In the genomic region with DNA sequence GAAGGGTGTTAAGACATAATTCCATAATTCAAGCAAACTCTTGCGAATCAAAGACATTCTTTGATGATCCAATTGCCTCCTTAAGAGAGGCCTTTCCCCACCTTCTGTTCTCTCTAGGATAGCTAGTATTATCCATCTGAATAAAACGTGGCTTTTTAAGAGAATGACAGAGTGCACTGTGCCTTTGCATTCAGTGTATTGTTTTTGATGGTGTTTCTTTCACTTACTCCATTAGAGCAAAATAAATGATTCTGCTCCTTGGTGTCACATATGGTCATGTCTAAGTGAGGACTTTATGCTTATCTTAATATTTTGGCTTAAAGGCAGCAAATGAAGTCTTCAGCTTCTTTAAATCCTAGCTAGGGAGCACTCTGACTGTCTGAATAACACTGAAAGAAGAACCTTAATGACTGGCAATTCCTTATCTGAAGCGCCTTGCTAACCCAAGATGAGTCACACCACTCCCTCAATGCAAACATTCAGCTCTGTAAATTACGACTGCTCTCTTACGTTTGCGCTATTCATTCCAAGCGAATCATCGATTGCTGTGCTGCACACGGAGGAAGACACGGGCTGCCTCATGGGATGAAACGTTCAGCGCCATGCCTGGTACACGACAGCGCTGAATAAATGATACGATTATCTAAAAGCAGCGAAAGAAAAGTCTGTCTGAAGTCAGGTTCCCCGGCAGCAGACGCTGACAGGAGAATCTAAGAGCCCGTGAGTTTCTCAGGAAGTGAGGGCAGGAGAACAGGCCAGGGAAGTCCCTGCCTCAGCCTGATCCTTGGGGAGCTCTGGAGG, we compare ENCODE assay signal across 15 cellular contexts. TPM values are rescaled to one million over a fixed set of nuclear protein-coding genes. Genes with fewer than 3 reads are reported as not detected.
A peak's percentile ranks its signal among the peaks of the same experiment; 100 is the strongest.
DNase-seq lines count a peak whose midpoint lies in the region; TF ChIP-seq lines count a peak whose summit lies in the region.
"Had no signal": no experiment of that assay in that cellular context is flagged by ENCODE, and none has a peak within 500 bp of the region (broad histone marks: within the 10 kb centered on the region; RNA-seq: fewer than 3 reads in every experiment).

No MANE protein-coding gene starts in this region.

- no peaks in the 10 kb centered on the region for H3K9me3 ChIP-seq in smooth muscle cell (replicated peaks; ENCODE audit: low read depth)
- H3K9me3 ChIP-seq: SJCRH30 had no signal

- no peaks in the 10 kb centered on the region for H3K79me2 ChIP-seq in smooth muscle cell (ENCODE audit: low read depth)

- no peaks in the 10 kb centered on the region for H3F3A ChIP-seq in smooth muscle cell (ENCODE audit: low read depth)

- peaks cover 9% of the 10 kb centered on the region for H3K27me3 Mint-ChIP-seq in chondrocyte (ENCODE audit: low read depth)

- H3K27ac ChIP-seq in smooth muscle cell (ENCODE audit: low read depth): peak overlapping the region; percentile 66
- H3K27ac ChIP-seq: SJCRH30 had no signal

- no peaks in the 10 kb centered on the region for H3K4me1 Mint-ChIP-seq in chondrocyte (ENCODE audit: low read depth)
- H3K4me1 Mint-ChIP-seq: nephron had no signal

- WGBS in smooth muscle cell (ENCODE audit: low lambda C conversion rate): 46% methylated on average over 19 of the region's 19 CpGs

- no peak overlapping the region for H3K9ac ChIP-seq in smooth muscle cell (ENCODE audit: low read depth)

- H4K20me1 ChIP-seq in smooth muscle cell (ENCODE audit: low read depth): no peaks in the 10 kb centered on the region

- peaks cover 6% of the 10 kb centered on the region for H3K9me3 Mint-ChIP-seq in chondrocyte (ENCODE audit: low read depth)
- H3K9me3 Mint-ChIP-seq: nephron had no signal

- no peak overlapping the region for H2AFZ ChIP-seq in smooth muscle cell (ENCODE audit: low read depth)

- no peaks in the 10 kb centered on the region for H3K36me3 ChIP-seq in smooth muscle cell (ENCODE audit: low read depth)
- H3K36me3 ChIP-seq: SJCRH30 had no signal

- H3K36me3 Mint-ChIP-seq in chondrocyte (ENCODE audit: low read depth): no peaks in the 10 kb centered on the region
- H3K36me3 Mint-ChIP-seq: CD4-positive, alpha-beta memory T cell had no signal

- no peaks in the 10 kb centered on the region for H3K27me3 ChIP-seq in smooth muscle cell (ENCODE audit: low read depth)
- H3K27me3 ChIP-seq: SJCRH30 had no signal

- peak overlapping the region; percentile 65 for H3K4me2 ChIP-seq in smooth muscle cell

- TF ChIP-seq CTCF in epithelial cell of esophagus (IDR thresholded peaks at IDR 0.05; ENCODE audit: insufficient read depth, low read depth, low read length, missing control alignments) (no peak), smooth muscle cell (IDR thresholded peaks at IDR 0.05; ENCODE audit: borderline replicate concordance, insufficient read depth, poor library complexity, severe bottlenecking) (no peak), chondrocyte (IDR thresholded peaks at IDR 0.05) (no peak)

- no peak overlapping the region for H3K4me3 Mint-ChIP-seq in chondrocyte (ENCODE audit: unreplicated experiment)
- H3K4me3 Mint-ChIP-seq: CD4-positive, alpha-beta memory T cell; nephron had no signal

- no peaks in the 10 kb centered on the region for H3K4me1 ChIP-seq in smooth muscle cell (ENCODE audit: low read depth)
- H3K4me1 ChIP-seq: SJCRH30 had no signal

- H3K27ac Mint-ChIP-seq in chondrocyte (ENCODE audit: unreplicated experiment): no peak overlapping the region
- H3K27ac Mint-ChIP-seq: CD4-positive, alpha-beta memory T cell; nephron had no signal

- H3K4me3 ChIP-seq in epithelial cell of esophagus (ENCODE audit: low read length) (no peak overlapping the region), smooth muscle cell (peak overlapping the region; percentile 16)
- H3K4me3 ChIP-seq: SJCRH30 had no signal

- DNase-seq in HT-29 (ENCODE audit: low spot score) (peak; percentile 1), RKO (ENCODE audit: low spot score) (peak; percentile 59), epithelial cell of esophagus (ENCODE audit: low read depth) (peak; percentile 47), smooth muscle cell (lab: John Stamatoyannopoulos, UW; ENCODE audit: unreplicated experiment) (no peak), SHP77 treated with DMSO at 0.1 percent for 48 hours (lab: John Stamatoyannopoulos, UW) (no peak), chondrocyte (ENCODE audit: low spot score) (no peak)
- DNase-seq in activated T-cell treated with anti-CD3 and anti-CD28 coated beads, Interleukin-2, amount 50 U/mL, for 48 hours: no peak
- DNase-seq: activated CD4-positive, CD25-positive, alpha-beta regulatory T cell; activated T-cell treated with anti-CD3 and anti-CD28 coated beads for 4 hours; CD4-positive, alpha-beta memory T cell; effector CD8-positive, alpha-beta T cell; NCI-H524; SJCRH30; substantia nigra had no signal

RNA-seq across cellular contexts. Expression of a gene that starts 35.1 kb away (rescaled TPM):
- total RNA-seq in HT-29 (2014; rRNA removed; shearing (Covaris generic)): 16.3 and 22.4 TPM in 2 replicates
- total RNA-seq in smooth muscle cell: 14.8 and 21.5 TPM in 2 replicates
- 14.6 and 15.8 TPM in 2 replicates for polyA plus RNA-seq in smooth muscle cell
- total RNA-seq in chondrocyte: 12.7 to 13.0 TPM (median 12.8 TPM) in 3 replicates

Comparison
In these comparisons a context has a peak if more than half of its experiments do, and no peak if none do; other contexts are left out.
1. DNase-seq: peak in HT-29 (single experiment), RKO (single experiment) and epithelial cell of esophagus (single experiment); none in smooth muscle cell (single experiment), SHP77 treated with DMSO at 0.1 percent for 48 hours (single experiment), chondrocyte (single experiment) and activated T-cell treated with anti-CD3 and anti-CD28 coated beads, Interleukin-2, amount 50 U/mL, for 48 hours (0 of 2).